ENCODE assay signal across 11 cellular contexts in genomic region chr2:217851191-217852020, GRCh38.
A peak's percentile ranks its signal among the peaks of the same experiment; 100 is the strongest.
DNase-seq lines count a peak whose midpoint lies in the region; TF ChIP-seq lines count a peak whose summit lies in the region.
"Had no signal": no experiment of that assay in that cellular context is flagged by ENCODE, and none has a peak within 500 bp of the region (broad histone marks: within the 10 kb centered on the region; RNA-seq: fewer than 3 reads in every experiment).

No MANE protein-coding gene starts in this region.

- no peaks in the 10 kb centered on the region for H3K27me3 Mint-ChIP-seq in nephron (ENCODE audit: low read depth)
- peaks cover 4% of the 10 kb centered on the region for H3K27me3 Mint-ChIP-seq in glutamatergic neuron (ENCODE audit: unreplicated experiment)

- peak overlapping the region; percentile 4 for H3K27ac ChIP-seq in fibroblast of lung (ENCODE audit: insufficient read depth, low read length)
- H3K27ac ChIP-seq: C4-2B, KMS-11 had no signal

- H2AFZ ChIP-seq in fibroblast of lung (ENCODE audit: low read length): no peak overlapping the region

- H3K4me1 Mint-ChIP-seq in nephron (peaks cover 53% of the 10 kb centered on the region), glutamatergic neuron (ENCODE audit: low read depth, unreplicated experiment) (peaks cover 11% of the 10 kb centered on the region)

- H3K4me3 Mint-ChIP-seq in nephron (peak overlapping the region in 2 of 3 experiments; percentile 10 to 57), glutamatergic neuron (ENCODE audit: unreplicated experiment) (no peak overlapping the region)
- H3K4me3 Mint-ChIP-seq: naive B cell had no signal

- H3K36me3 Mint-ChIP-seq in nephron (ENCODE audit: low read depth) (peaks cover 39% of the 10 kb centered on the region), glutamatergic neuron (ENCODE audit: unreplicated experiment) (peaks cover 4% of the 10 kb centered on the region)
- H3K36me3 Mint-ChIP-seq: naive B cell had no signal

- H3K27me3 ChIP-seq in fibroblast of lung (ENCODE audit: control insufficient read depth, insufficient read depth, low read length): no peaks in the 10 kb centered on the region

- no peaks in the 10 kb centered on the region for H4K20me1 ChIP-seq in fibroblast of lung (ENCODE audit: control insufficient read depth, extremely low read depth, insufficient read depth, low read length)

- peaks cover 42% of the 10 kb centered on the region for H3K4me1 ChIP-seq in fibroblast of lung (ENCODE audit: control insufficient read depth, extremely low read depth, insufficient read depth, low read length)

- H3K4me2 ChIP-seq in fibroblast of lung (ENCODE audit: extremely low read depth, insufficient read depth, low read length): no peak overlapping the region
- H3K4me2 ChIP-seq: KMS-11 had no signal

- no peak overlapping the region for H3K4me3 ChIP-seq in fibroblast of lung (replicated peaks in 1 of 4; ENCODE audit: control extremely low read depth in 1 of 4, insufficient read depth in 1 of 4, low read depth in 3 of 4, low read length in 4 of 4)

- H3K9ac ChIP-seq in fibroblast of lung (ENCODE audit: insufficient read depth, low read length): no peak overlapping the region
- H3K9ac ChIP-seq: KMS-11 had no signal

- no peaks in the 10 kb centered on the region for H3K9me3 ChIP-seq in fibroblast of lung (ENCODE audit: control insufficient read depth, insufficient read depth, low read depth, low read length)

- H3K27ac Mint-ChIP-seq in nephron: peak overlapping the region in 2 of 3 experiments; percentile 63 to 80
- no peak overlapping the region for H3K27ac Mint-ChIP-seq in glutamatergic neuron (ENCODE audit: unreplicated experiment)

- peaks cover 14% of the 10 kb centered on the region for H3K36me3 ChIP-seq in fibroblast of lung (ENCODE audit: control insufficient read depth, insufficient read depth, low read length)

- no peaks in the 10 kb centered on the region for H3K79me2 ChIP-seq in fibroblast of lung (ENCODE audit: control insufficient read depth, insufficient read depth, low read length)

- H3K9me3 Mint-ChIP-seq in nephron: no peaks in the 10 kb centered on the region
- H3K9me3 Mint-ChIP-seq in glutamatergic neuron (ENCODE audit: unreplicated experiment): peaks cover 7% of the 10 kb centered on the region
- H3K9me3 Mint-ChIP-seq: naive B cell had no signal

- DNase-seq in AG09319 (ENCODE audit: extremely low read depth, low read depth) (peak; percentile 73), NOMO-1 treated with dmso at 0.1 percent for 144 hours (lab: John Stamatoyannopoulos, UW; ENCODE audit: unreplicated experiment) (peak; percentile 52), fibroblast of lung (ENCODE audit: low read depth in 2 of 2) (peak; percentile 70 to 79), dedifferentiated amniotic fluid mesenchymal stem cell (ENCODE audit: extremely low spot score) (no peak), T-helper 2 cell (no peak), glutamatergic neuron (no peak), iPS-NIHi7 (ENCODE audit: extremely low spot score) (no peak)
- DNase-seq: naive B cell had no signal

- no peak for TF ChIP-seq CTCF in AG09319 (IDR thresholded peaks at IDR 0.05; ENCODE audit: low read depth, low read length)
- TF ChIP-seq CTCF in fibroblast of lung (conservative IDR thresholded peaks at IDR 0.05 in 1 of 2, IDR thresholded peaks at IDR 0.05 in 1 of 2; ENCODE audit: low read depth in 1 of 2, low read length in 2 of 2): no peak
- TF ChIP-seq CTCF in nephron (IDR thresholded peaks at IDR 0.05; ENCODE audit: unreplicated experiment in 3 of 3): no peak
- no peak for TF ChIP-seq CTCF in glutamatergic neuron (IDR thresholded peaks at IDR 0.05; ENCODE audit: partially characterized antibody, unreplicated experiment)

Comparison
In these comparisons a context has a peak if more than half of its experiments do, and no peak if none do; other contexts are left out.
1. DNase-seq: peak in AG09319 (single experiment), NOMO-1 treated with dmso at 0.1 percent for 144 hours (single experiment) and fibroblast of lung (2 of 2); none in dedifferentiated amniotic fluid mesenchymal stem cell (single experiment), T-helper 2 cell (0 of 5), glutamatergic neuron (single experiment) and iPS-NIHi7 (single experiment).